Comparison of ENCODE assay signal across 18 cellular contexts in the genomic region with DNA sequence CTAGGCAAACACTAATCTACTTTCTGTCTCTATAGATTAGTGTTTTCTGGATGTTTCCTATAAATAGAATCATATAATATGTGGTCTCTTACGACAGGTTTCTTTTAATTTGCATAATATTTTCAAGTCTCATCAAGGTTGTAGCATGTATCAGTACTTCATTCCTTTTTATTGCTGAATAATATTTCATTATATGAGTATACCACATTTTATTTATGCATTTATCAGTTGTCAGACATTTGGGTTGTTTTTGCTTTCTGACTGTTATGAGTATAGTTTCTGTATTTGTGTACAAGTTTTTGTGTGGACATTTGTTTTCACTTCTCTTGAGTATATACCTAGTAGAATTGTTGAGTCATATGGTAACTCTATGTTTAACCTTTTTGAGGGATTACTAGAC. TPM values are rescaled to one million over a fixed set of nuclear protein-coding genes. Genes with fewer than 3 reads are reported as not detected.
DNase-seq lines count a peak whose midpoint lies in the region; ATAC-seq and TF ChIP-seq lines count a peak whose summit lies in the region.
"Had no signal": no experiment of that assay in that cellular context is flagged by ENCODE, and none has a peak within 500 bp of the region (broad histone marks: within the 10 kb centered on the region; RNA-seq: fewer than 3 reads in every experiment).

No MANE protein-coding gene starts in this region.

- no peak for TF ChIP-seq POLR2A in stomach (IDR thresholded peaks at IDR 0.05)

- 0% methylated on average over 1 of the region's 1 CpG for WGBS in stomach, 5 donors

- peaks cover 0 to 3% (median 0%) of the 10 kb centered on the region in 4 donors for H3K36me3 ChIP-seq in stomach

- peaks cover 0 to 66% (median 22%) of the 10 kb centered on the region in 4 donors for H3K4me1 ChIP-seq in stomach

- TF ChIP-seq EP300 in stomach (IDR thresholded peaks at IDR 0.05), result no peak

- DNase-seq in AG08395 (ENCODE audit: low spot score), result no peak
- DNase-seq in stomach, result no peak
- DNase-seq in NCI-H146 (lab: John Stamatoyannopoulos, UW), result no peak
- DNase-seq in DMS114 treated with DMSO at 0.1 percent for 48 hours (lab: John Stamatoyannopoulos, UW; ENCODE audit: unreplicated experiment), result no peak
- DNase-seq: ACHN; activated CD4-positive, alpha-beta T cell treated with anti-CD3 and anti-CD28 coated beads for 1 hour; activated CD8-positive, alpha-beta memory T cell treated with anti-CD3 and anti-CD28 coated beads, Interleukin-2, amount 50 U/mL, for 4 hours; activated naive CD4-positive, alpha-beta T cell; CD8-positive, alpha-beta T cell; foreskin keratinocyte; H9; NCI-H2029 treated with DMSO at 0.1 percent for 48 hours; NCI-H524; stimulated activated naive CD8-positive, alpha-beta T cell treated with anti-CD3 and anti-CD28 coated beads, Interleukin-15, Interleukin-2, amounts not matched to agents 100 U/mL and 50 U/mL, for 24 hours had no signal

- H3K4me3 ChIP-seq in stomach, result no peak overlapping the region

- no peaks in the 10 kb centered on the region for H3K9me3 ChIP-seq in stomach

- ATAC-seq in GM18502 (IDR thresholded peaks at IDR 0.05; ENCODE audit: poor library complexity, unreplicated experiment) (peak; percentile 68), GM19395 (IDR thresholded peaks at IDR 0.05; ENCODE audit: unreplicated experiment) (peak; percentile 74), HG02884 (IDR thresholded peaks at IDR 0.05; ENCODE audit: unreplicated experiment) (peak; percentile 65), HG03565 (IDR thresholded peaks at IDR 0.05; ENCODE audit: unreplicated experiment) (peak; percentile 46)
- ATAC-seq: CD8-positive, alpha-beta T cell; foreskin keratinocyte; stimulated activated naive CD8-positive, alpha-beta T cell treated with anti-CD3 and anti-CD28 coated beads, Interleukin-15, Interleukin-2, amounts not matched to agents 100 U/mL and 50 U/mL, for 24 hours had no signal

- intact Hi-C loops in stomach (cut with DNase I; ENCODE audit: low total_unique reads), result no loop called here

- no peak overlapping the region for H3K27ac ChIP-seq in stomach
- H3K27ac ChIP-seq: foreskin keratinocyte had no signal

- TF ChIP-seq CTCF in stomach (IDR thresholded peaks at IDR 0.05), result no peak

- H3K27me3 ChIP-seq in stomach, result no peaks in the 10 kb centered on the region
- H3K27me3 ChIP-seq: foreskin keratinocyte had no signal

RNA-seq across cellular contexts. Expression of a gene that starts 48.2 kb away (rescaled TPM):
- 100 to 1,000 TPM in 1 of 5 donors, 10 to 100 TPM in 4; 24.9 to 550 (median 68.3) TPM for total RNA-seq in stomach
- polyA plus RNA-seq in stomach, result 10 to 100 TPM; 13.2 to 27.2 (median 18.2) TPM

RNA-seq across cellular contexts. Expression of a gene that starts 48.7 kb away (rescaled TPM):
- 100 to 1,000 TPM in 1 of 5 donors, 10 to 100 TPM in 3, under 1 TPM in 1; 0.58 to 125 (median 32.7) TPM for total RNA-seq in stomach
- polyA plus RNA-seq in stomach, result 10 to 100 TPM; 21.7 to 27.0 (median 21.8) TPM
